Comparison of ENCODE assay signal across 1 cellular context in the genomic region with DNA sequence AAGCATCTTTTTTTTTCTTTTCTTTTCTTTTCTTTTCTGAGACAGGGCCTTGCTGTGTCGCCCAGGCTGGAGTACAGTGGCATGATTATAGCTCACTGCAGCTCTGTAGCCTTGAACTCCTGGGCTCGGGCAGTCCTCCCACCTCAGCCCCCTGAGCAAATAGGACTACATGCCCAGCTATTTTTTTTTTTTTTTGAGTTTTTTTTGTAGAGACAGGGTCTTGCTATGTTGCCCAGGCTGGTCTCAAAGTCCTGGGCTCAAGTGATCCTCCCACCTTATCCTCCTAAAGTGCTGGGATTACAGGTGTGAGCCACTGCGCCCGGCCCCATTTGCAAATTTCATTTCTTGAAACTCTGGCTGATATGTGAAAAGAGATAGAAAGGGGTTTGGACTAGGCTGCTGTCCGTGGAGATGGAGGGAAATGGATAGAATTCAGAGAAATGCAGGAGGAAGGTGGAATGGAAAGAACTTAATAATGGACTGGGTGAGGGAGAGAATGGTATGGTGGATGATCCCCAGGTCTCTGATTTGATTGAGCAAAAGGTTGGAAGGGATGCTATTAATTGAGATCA.
TF ChIP-seq lines count a peak whose summit lies in the region.

No MANE protein-coding gene starts in this region.

TF ChIP-seq in GM23338, 12 proteins besides CTCF, POLR2A, EP300 and RAD21:
- no peak for TF ChIP-seq REST (IDR thresholded peaks at IDR 0.05; ENCODE audit: unreplicated experiment)
- TF ChIP-seq CREB1 (CRISPR knock-in tag; IDR thresholded peaks at IDR 0.05; ENCODE audit: low read depth), result no peak
- TF ChIP-seq EZH2phosphoT487 (IDR thresholded peaks at IDR 0.05; ENCODE audit: unreplicated experiment), result no peak
- TF ChIP-seq NANOG (IDR thresholded peaks at IDR 0.05; ENCODE audit: borderline replicate concordance), result no peak
- TF ChIP-seq JUNB (IDR thresholded peaks at IDR 0.05; ENCODE audit: unreplicated experiment), result no peak
- TF ChIP-seq STAT1 (IDR thresholded peaks at IDR 0.05; ENCODE audit: unreplicated experiment), result no peak
- TF ChIP-seq ZNF331 (CRISPR knock-in tag; IDR thresholded peaks at IDR 0.05; ENCODE audit: low read depth), result no peak
- no peak for TF ChIP-seq POLR2AphosphoS5 (IDR thresholded peaks at IDR 0.05; ENCODE audit: low read depth)
- TF ChIP-seq, protein P1, sequence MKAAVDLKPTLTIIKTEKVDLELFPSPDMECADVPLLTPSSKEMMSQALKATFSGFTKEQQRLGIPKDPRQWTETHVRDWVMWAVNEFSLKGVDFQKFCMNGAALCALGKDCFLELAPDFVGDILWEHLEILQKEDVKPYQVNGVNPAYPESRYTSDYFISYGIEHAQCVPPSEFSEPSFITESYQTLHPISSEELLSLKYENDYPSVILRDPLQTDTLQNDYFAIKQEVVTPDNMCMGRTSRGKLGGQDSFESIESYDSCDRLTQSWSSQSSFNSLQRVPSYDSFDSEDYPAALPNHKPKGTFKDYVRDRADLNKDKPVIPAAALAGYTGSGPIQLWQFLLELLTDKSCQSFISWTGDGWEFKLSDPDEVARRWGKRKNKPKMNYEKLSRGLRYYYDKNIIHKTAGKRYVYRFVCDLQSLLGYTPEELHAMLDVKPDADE (IDR thresholded peaks at IDR 0.05), result no peak
- no peak for TF ChIP-seq ZNF114 (CRISPR knock-in tag; IDR thresholded peaks at IDR 0.05)
- no peak for TF ChIP-seq EZH2 (IDR thresholded peaks at IDR 0.05; ENCODE audit: low read depth, unreplicated experiment)
- TF ChIP-seq, protein P2, sequence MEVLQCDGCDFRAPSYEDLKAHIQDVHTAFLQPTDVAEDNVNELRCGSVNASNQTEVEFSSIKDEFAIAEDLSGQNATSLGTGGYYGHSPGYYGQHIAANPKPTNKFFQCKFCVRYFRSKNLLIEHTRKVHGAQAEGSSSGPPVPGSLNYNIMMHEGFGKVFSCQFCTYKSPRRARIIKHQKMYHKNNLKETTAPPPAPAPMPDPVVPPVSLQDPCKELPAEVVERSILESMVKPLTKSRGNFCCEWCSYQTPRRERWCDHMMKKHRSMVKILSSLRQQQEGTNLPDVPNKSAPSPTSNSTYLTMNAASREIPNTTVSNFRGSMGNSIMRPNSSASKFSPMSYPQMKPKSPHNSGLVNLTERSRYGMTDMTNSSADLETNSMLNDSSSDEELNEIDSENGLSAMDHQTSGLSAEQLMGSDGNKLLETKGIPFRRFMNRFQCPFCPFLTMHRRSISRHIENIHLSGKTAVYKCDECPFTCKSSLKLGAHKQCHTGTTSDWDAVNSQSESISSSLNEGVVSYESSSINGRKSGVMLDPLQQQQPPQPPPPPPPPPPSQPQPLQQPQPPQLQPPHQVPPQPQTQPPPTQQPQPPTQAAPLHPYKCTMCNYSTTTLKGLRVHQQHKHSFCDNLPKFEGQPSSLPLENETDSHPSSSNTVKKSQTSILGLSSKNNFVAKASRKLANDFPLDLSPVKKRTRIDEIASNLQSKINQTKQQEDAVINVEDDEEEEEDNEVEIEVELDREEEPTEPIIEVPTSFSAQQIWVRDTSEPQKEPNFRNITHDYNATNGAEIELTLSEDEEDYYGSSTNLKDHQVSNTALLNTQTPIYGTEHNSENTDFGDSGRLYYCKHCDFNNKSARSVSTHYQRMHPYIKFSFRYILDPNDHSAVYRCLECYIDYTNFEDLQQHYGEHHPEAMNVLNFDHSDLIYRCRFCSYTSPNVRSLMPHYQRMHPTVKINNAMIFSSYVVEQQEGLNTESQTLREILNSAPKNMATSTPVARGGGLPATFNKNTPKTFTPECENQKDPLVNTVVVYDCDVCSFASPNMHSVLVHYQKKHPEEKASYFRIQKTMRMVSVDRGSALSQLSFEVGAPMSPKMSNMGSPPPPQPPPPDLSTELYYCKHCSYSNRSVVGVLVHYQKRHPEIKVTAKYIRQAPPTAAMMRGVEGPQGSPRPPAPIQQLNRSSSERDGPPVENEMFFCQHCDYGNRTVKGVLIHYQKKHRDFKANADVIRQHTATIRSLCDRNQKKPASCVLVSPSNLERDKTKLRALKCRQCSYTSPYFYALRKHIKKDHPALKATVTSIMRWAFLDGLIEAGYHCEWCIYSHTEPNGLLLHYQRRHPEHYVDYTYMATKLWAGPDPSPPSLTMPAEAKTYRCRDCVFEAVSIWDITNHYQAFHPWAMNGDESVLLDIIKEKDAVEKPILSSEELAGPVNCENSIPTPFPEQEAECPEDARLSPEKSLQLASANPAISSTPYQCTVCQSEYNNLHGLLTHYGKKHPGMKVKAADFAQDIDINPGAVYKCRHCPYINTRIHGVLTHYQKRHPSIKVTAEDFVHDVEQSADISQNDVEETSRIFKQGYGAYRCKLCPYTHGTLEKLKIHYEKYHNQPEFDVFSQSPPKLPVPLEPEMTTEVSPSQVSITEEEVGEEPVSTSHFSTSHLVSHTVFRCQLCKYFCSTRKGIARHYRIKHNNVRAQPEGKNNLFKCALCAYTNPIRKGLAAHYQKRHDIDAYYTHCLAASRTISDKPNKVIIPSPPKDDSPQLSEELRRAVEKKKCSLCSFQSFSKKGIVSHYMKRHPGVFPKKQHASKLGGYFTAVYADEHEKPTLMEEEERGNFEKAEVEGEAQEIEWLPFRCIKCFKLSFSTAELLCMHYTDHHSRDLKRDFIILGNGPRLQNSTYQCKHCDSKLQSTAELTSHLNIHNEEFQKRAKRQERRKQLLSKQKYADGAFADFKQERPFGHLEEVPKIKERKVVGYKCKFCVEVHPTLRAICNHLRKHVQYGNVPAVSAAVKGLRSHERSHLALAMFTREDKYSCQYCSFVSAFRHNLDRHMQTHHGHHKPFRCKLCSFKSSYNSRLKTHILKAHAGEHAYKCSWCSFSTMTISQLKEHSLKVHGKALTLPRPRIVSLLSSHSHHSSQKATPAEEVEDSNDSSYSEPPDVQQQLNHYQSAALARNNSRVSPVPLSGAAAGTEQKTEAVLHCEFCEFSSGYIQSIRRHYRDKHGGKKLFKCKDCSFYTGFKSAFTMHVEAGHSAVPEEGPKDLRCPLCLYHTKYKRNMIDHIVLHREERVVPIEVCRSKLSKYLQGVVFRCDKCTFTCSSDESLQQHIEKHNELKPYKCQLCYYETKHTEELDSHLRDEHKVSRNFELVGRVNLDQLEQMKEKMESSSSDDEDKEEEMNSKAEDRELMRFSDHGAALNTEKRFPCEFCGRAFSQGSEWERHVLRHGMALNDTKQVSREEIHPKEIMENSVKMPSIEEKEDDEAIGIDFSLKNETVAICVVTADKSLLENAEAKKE (CRISPR knock-in tag; IDR thresholded peaks at IDR 0.05), result no peak
